In the genomic region with DNA sequence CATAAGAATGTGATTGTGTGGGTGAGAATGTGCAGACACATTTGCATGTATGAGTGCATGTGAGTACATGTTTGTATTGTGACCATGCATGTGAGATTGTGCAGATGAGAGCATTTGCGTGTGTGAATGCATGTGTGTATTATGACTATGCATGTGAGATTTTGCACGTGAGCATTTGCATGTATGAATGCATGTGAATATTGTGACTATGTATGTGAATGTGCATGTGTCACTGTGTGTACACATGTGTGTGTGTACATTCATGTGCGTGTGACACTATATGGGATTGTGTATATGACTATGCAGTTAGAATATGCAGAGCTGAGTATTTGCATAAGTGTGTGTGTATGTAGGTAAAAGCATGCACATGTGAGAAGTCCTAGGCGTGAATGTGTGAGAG, we compare ENCODE assay signal across 22 cellular contexts.
"Had no signal": no experiment of that assay in that cellular context is flagged by ENCODE, and none has a peak within 500 bp of the region (broad histone marks: within the 10 kb centered on the region; RNA-seq: fewer than 3 reads in every experiment).

No MANE protein-coding gene starts in this region.

- H3K4me2 ChIP-seq: KMS-11 had no signal

- H3K9ac ChIP-seq: KMS-11 had no signal

- H3K4me3 ChIP-seq: K562, SJSA1, SK-N-MC had no signal

- H3K27ac ChIP-seq: KMS-11, SJSA1, SK-N-MC had no signal

- FAIRE-seq: K562, RCC 7860 had no signal

- H3K27me3 ChIP-seq: SJSA1 had no signal

- H3K4me3 Mint-ChIP-seq: IgD-negative memory B cell had no signal

- H3K4me1 Mint-ChIP-seq: IgD-negative memory B cell had no signal

- ATAC-seq: K562 had no signal

- H3K36me3 Mint-ChIP-seq: IgD-negative memory B cell had no signal

- H3K27ac Mint-ChIP-seq: IgD-negative memory B cell had no signal

- H3K36me3 ChIP-seq: SJSA1 had no signal

- DNase-seq: Kasumi-1, MM.1S, NCI-H1092 treated with DMSO at 0.1 percent for 48 hours, NCI-H1436, NCI-H187, NCI-H2029, NCI-H2081 treated with DMSO at 0.1 percent for 48 hours, NCI-H2171, NCI-H226, NCI-H446, NCI-H510A, NCI-H69, NCI-H774, Right ventricle myocardium superior, RPMI8226, SIG-M5 had no signal

- H3K9me3 ChIP-seq: SJSA1 had no signal

- H3K9me3 Mint-ChIP-seq: IgD-negative memory B cell had no signal
